In genomic region chr7:154855366-154855765, GRCh38 we compare ENCODE assay signal across 9 cellular contexts.
"Had no signal": no experiment of that assay in that cellular context is flagged by ENCODE, and none has a peak within 500 bp of the region (broad histone marks: within the 10 kb centered on the region; RNA-seq: fewer than 3 reads in every experiment).

No MANE protein-coding gene starts in this region.

- H2AFZ ChIP-seq: GM23248, GM23338 had no signal

- H3K36me3 ChIP-seq: HAP-1 had no signal

- H3K4me2 ChIP-seq: GM23338 had no signal

- H3K9me3 ChIP-seq: HAP-1 had no signal

- H3K4me1 ChIP-seq: HAP-1 had no signal

- H3K4me3 ChIP-seq: GM23248, GM23338, HAP-1 had no signal

- H3K27ac ChIP-seq: GM23248 had no signal

- ATAC-seq: GM23338, HCT116 had no signal

- DNase-seq: GM23248, GOT3, H7, H9, HCEC 1CT, HFFc6 had no signal

- H3K9ac ChIP-seq: GM23248 had no signal
